7 cellular contexts compared by ENCODE assay signal in genomic region chr2:10442470-10443126, GRCh38. TPM values are rescaled to one million over a fixed set of nuclear protein-coding genes. Genes with fewer than 3 reads are reported as not detected.
DNase-seq lines count a peak whose midpoint lies in the region; ATAC-seq, FAIRE-seq and TF ChIP-seq lines count a peak whose summit lies in the region.
"Not testable (repeated sequence)": the region's sequence is repeated elsewhere in the genome, so short reads cannot be mapped to it uniquely, and the experiment has no call there.

No MANE protein-coding gene starts in this region.

- not testable (repeated sequence) for TF ChIP-seq POLR2A in K562 (conservative IDR thresholded peaks at IDR 0.05)

- ATAC-seq in activated CD8-positive, alpha-beta T cell treated with anti-CD3 and anti-CD28 coated beads for 36 hours; K562; stimulated activated naive CD8-positive, alpha-beta T cell treated with anti-CD3 and anti-CD28 coated beads, Interleukin-15, amount 100 ng/mL, for 72 hours: not testable (repeated sequence)

- H3K9me2 ChIP-seq in Loucy (replicated peaks; ENCODE audit: low read depth, low read length) = not testable (repeated sequence)

- intact Hi-C loops in Caco-2 (cut with micrococcal nuclease; ENCODE audit: unreplicated experiment); activated CD8-positive, alpha-beta T cell treated with anti-CD3 and anti-CD28 coated beads for 36 hours (cut with micrococcal nuclease); K562 (cut with micrococcal nuclease): not testable (repeated sequence)

- not testable (repeated sequence) for H3K9me1 ChIP-seq in K562 (ENCODE audit: control insufficient read depth, insufficient read depth, low read length)

- H3K4me1 ChIP-seq in Caco-2 (peaks cover 13% of the 10 kb centered on the region; the same call in 1 of the 2 replicates), Loucy (ENCODE audit: insufficient read depth, low read length, poor library complexity, severe bottlenecking) (peaks cover 30% of the 10 kb centered on the region)
- H3K4me1 ChIP-seq in K562 (replicated peaks in 1 of 2; ENCODE audit: control insufficient read depth in 2 of 2, insufficient read depth in 2 of 2, low read length in 2 of 2) = not testable (repeated sequence)

- H3K4me1 Mint-ChIP-seq in Caco-2 (ENCODE audit: low read depth, unreplicated experiment) = not testable (repeated sequence)
- peaks cover 48% of the 10 kb centered on the region for H3K4me1 Mint-ChIP-seq in activated CD8-positive, alpha-beta T cell treated with anti-CD3 and anti-CD28 coated beads for 36 hours (ENCODE audit: low read depth)
- H3K4me1 Mint-ChIP-seq in activated naive CD4-positive, alpha-beta T cell treated with anti-CD3 and anti-CD28 coated beads, Interleukin-2, amount 50 U/mL, for 24 hours = peaks cover 41% of the 10 kb centered on the region
- H3K4me1 Mint-ChIP-seq in nephron progenitor cell = peaks cover 20% of the 10 kb centered on the region
- peaks cover 57% of the 10 kb centered on the region for H3K4me1 Mint-ChIP-seq in stimulated activated naive CD8-positive, alpha-beta T cell treated with anti-CD3 and anti-CD28 coated beads, Interleukin-15, amount 100 ng/mL, for 72 hours

- not testable (repeated sequence) for H3F3A ChIP-seq in Loucy (ENCODE audit: low read depth)

- DNase-seq in Caco-2; activated CD8-positive, alpha-beta T cell treated with anti-CD3 and anti-CD28 coated beads for 36 hours; K562 (ENCODE audit: extremely low read depth in 1 of 4, low spot score in 3 of 4); nephron progenitor cell; stimulated activated naive CD8-positive, alpha-beta T cell treated with anti-CD3 and anti-CD28 coated beads, Interleukin-15, amount 100 ng/mL, for 72 hours: not testable (repeated sequence)

- 85% methylated on average over 2 of the region's 2 CpGs for WGBS in K562 (ENCODE audit: insufficient coverage, low coverage, missing lambda C conversion rate)

- peaks cover 16% of the 10 kb centered on the region for H3K36me3 ChIP-seq in Caco-2 (ENCODE audit: control insufficient read depth, insufficient read depth, low read length)
- peaks cover 61% of the 10 kb centered on the region for H3K36me3 ChIP-seq in Loucy (ENCODE audit: insufficient read depth, low read length)
- H3K36me3 ChIP-seq in K562 (ENCODE audit: control insufficient read depth, insufficient read depth, low read length) = peaks cover 82% of the 10 kb centered on the region

- H3K36me3 Mint-ChIP-seq in Caco-2 (ENCODE audit: insufficient read depth, unreplicated experiment) = peaks cover 93% of the 10 kb centered on the region
- H3K36me3 Mint-ChIP-seq in activated CD8-positive, alpha-beta T cell treated with anti-CD3 and anti-CD28 coated beads for 36 hours (ENCODE audit: low read depth) = peaks cover 62% of the 10 kb centered on the region
- peaks cover 32% of the 10 kb centered on the region for H3K36me3 Mint-ChIP-seq in activated naive CD4-positive, alpha-beta T cell treated with anti-CD3 and anti-CD28 coated beads, Interleukin-2, amount 50 U/mL, for 24 hours
- peaks cover 54% of the 10 kb centered on the region for H3K36me3 Mint-ChIP-seq in nephron progenitor cell (ENCODE audit: low read depth)

- FAIRE-seq in K562 (lab: Jason Lieb, UNC) = not testable (repeated sequence)

- H3K4me2 ChIP-seq in Loucy (ENCODE audit: low read depth, low read length, poor library complexity, severe bottlenecking) = peak overlapping the region; percentile 100
- not testable (repeated sequence) for H3K4me2 ChIP-seq in K562 (ENCODE audit: insufficient read depth, low read length)

- CTCF ChIA-PET in Caco-2 (lab: Charles Lee); K562 (lab: Yijun Ruan, JAX; ENCODE audit: low intra/inter-chr PET ratio): not testable (repeated sequence)
- CTCF ChIA-PET in activated CD8-positive, alpha-beta T cell treated with anti-CD3 and anti-CD28 coated beads for 36 hours (lab: Charles Lee) = interaction anchor here (1.4 to 1.6 kb wide), 2 partner anchors 10 to 33 kb away, joined by 3 to 4 read pairs; no protein-coding TSS in a partner anchor

- H3K79me2 ChIP-seq in Loucy (ENCODE audit: insufficient read depth, low read length) = peaks cover 49% of the 10 kb centered on the region
- peaks cover 48% of the 10 kb centered on the region for H3K79me2 ChIP-seq in K562 (ENCODE audit: control insufficient read depth, insufficient read depth, low read length)

- POLR2A ChIA-PET in Caco-2 (lab: Charles Lee); activated CD8-positive, alpha-beta T cell treated with anti-CD3 and anti-CD28 coated beads for 36 hours (lab: Charles Lee); K562 (lab: Yijun Ruan, JAX): not testable (repeated sequence)

- not testable (repeated sequence) for BruUV-seq in Caco-2 (replicated peaks; lab: Mats Ljungman, UMichigan); K562 (replicated peaks; lab: Mats Ljungman, UMichigan)

- H3K9me3 ChIP-seq in Caco-2; Loucy (ENCODE audit: insufficient read depth, low read depth, low read length); K562 (replicated peaks; ENCODE audit: control insufficient read depth, insufficient read depth, low read depth, low read length): not testable (repeated sequence)

- H2AFZ ChIP-seq in Loucy (ENCODE audit: low read length); K562 (ENCODE audit: low read depth, low read length): not testable (repeated sequence)

- not testable (repeated sequence) for TF ChIP-seq EP300 in K562 (IDR thresholded peaks at IDR 0.05; ENCODE audit: low read length)

- not testable (repeated sequence) for H3K27ac ChIP-seq in K562 (ENCODE audit: extremely low read depth, low read depth, low read length)

- not testable (repeated sequence) for H3K4me3 ChIP-seq in Caco-2 (ENCODE audit: low read depth, low read length); Loucy (ENCODE audit: low read length, poor library complexity, severe bottlenecking); K562

- not testable (repeated sequence) for TF ChIP-seq CTCF in Caco-2 (IDR thresholded peaks at IDR 0.05; ENCODE audit: insufficient read depth in 1 of 2, low read depth in 1 of 2, low read length in 1 of 2, severe bottlenecking in 1 of 2, unreplicated experiment in 1 of 2); Loucy (conservative IDR thresholded peaks at IDR 0.05; ENCODE audit: low read length); activated CD8-positive, alpha-beta T cell treated with anti-CD3 and anti-CD28 coated beads for 36 hours (IDR thresholded peaks at IDR 0.05); K562 (IDR thresholded peaks at IDR 0.05 in 2 of 3, conservative IDR thresholded peaks at IDR 0.05 in 1 of 3; ENCODE audit: insufficient read depth in 2 of 3, low read depth in 1 of 3, low read length in 3 of 3); nephron progenitor cell (IDR thresholded peaks at IDR 0.05)

- H3K27me3 Mint-ChIP-seq in Caco-2 (ENCODE audit: insufficient read depth, unreplicated experiment); activated CD8-positive, alpha-beta T cell treated with anti-CD3 and anti-CD28 coated beads for 36 hours; activated naive CD4-positive, alpha-beta T cell treated with anti-CD3 and anti-CD28 coated beads, Interleukin-2, amount 50 U/mL, for 24 hours; nephron progenitor cell (ENCODE audit: low read depth, poor library complexity); stimulated activated naive CD8-positive, alpha-beta T cell treated with anti-CD3 and anti-CD28 coated beads, Interleukin-15, amount 100 ng/mL, for 72 hours: not testable (repeated sequence)

- H3K27ac Mint-ChIP-seq in Caco-2 (ENCODE audit: unreplicated experiment) (peak overlapping the region; percentile 15), nephron progenitor cell (peak overlapping the region; percentile 27)
- peak overlapping the region; percentile 89 for H3K27ac Mint-ChIP-seq in activated CD8-positive, alpha-beta T cell treated with anti-CD3 and anti-CD28 coated beads for 36 hours
- peak overlapping the region; percentile 95 for H3K27ac Mint-ChIP-seq in activated naive CD4-positive, alpha-beta T cell treated with anti-CD3 and anti-CD28 coated beads, Interleukin-2, amount 50 U/mL, for 24 hours
- H3K27ac Mint-ChIP-seq in stimulated activated naive CD8-positive, alpha-beta T cell treated with anti-CD3 and anti-CD28 coated beads, Interleukin-15, amount 100 ng/mL, for 72 hours = peak overlapping the region; percentile 63 to 90

- H3K9ac ChIP-seq in Loucy (ENCODE audit: low read depth, low read length, poor library complexity, severe bottlenecking); K562 (ENCODE audit: insufficient read depth in 1 of 2, low read depth in 2 of 2, low read length in 2 of 2): not testable (repeated sequence)

- H3K27me3 ChIP-seq in Caco-2 (replicated peaks; ENCODE audit: control insufficient read depth, insufficient read depth, low read length); Loucy (ENCODE audit: insufficient read depth, low read length, poor library complexity, severe bottlenecking); K562 (ENCODE audit: control insufficient read depth in 2 of 2, insufficient read depth in 2 of 2, low read length in 2 of 2): not testable (repeated sequence)

- H4K20me1 ChIP-seq in Loucy (ENCODE audit: insufficient read depth, low read length, poor library complexity, severe bottlenecking) (peaks cover 53% of the 10 kb centered on the region), K562 (replicated peaks; ENCODE audit: control insufficient read depth, insufficient read depth, low read length) (peaks cover 50% of the 10 kb centered on the region)

- in situ Hi-C loops in K562 (cut with MboI) = not testable (repeated sequence)

- TF ChIP-seq RAD21 in K562 (CRISPR knock-in tag; conservative IDR thresholded peaks at IDR 0.05 in 1 of 2, IDR thresholded peaks at IDR 0.05 in 1 of 2) = not testable (repeated sequence)

- not testable (repeated sequence) for H3K9me3 Mint-ChIP-seq in Caco-2 (ENCODE audit: unreplicated experiment); activated CD8-positive, alpha-beta T cell treated with anti-CD3 and anti-CD28 coated beads for 36 hours; activated naive CD4-positive, alpha-beta T cell treated with anti-CD3 and anti-CD28 coated beads, Interleukin-2, amount 50 U/mL, for 24 hours; nephron progenitor cell; stimulated activated naive CD8-positive, alpha-beta T cell treated with anti-CD3 and anti-CD28 coated beads, Interleukin-15, amount 100 ng/mL, for 72 hours

- not testable (repeated sequence) for H3K4me3 Mint-ChIP-seq in Caco-2 (ENCODE audit: unreplicated experiment); activated CD8-positive, alpha-beta T cell treated with anti-CD3 and anti-CD28 coated beads for 36 hours; nephron progenitor cell
- H3K4me3 Mint-ChIP-seq in activated naive CD4-positive, alpha-beta T cell treated with anti-CD3 and anti-CD28 coated beads, Interleukin-2, amount 50 U/mL, for 24 hours = peak overlapping the region; percentile 72
- H3K4me3 Mint-ChIP-seq in stimulated activated naive CD8-positive, alpha-beta T cell treated with anti-CD3 and anti-CD28 coated beads, Interleukin-15, amount 100 ng/mL, for 72 hours = peak overlapping the region in 1 of 2 donors; percentile 15

RNA-seq across cellular contexts. Expression of gene ODC1, which starts 5.5 kb away (rescaled TPM):
- 277 and 285 TPM in 2 replicates for total RNA-seq in Caco-2 (2022)
- 100 to 1,000 TPM; 180 to 181 TPM for total RNA-seq in activated CD8-positive, alpha-beta T cell treated with anti-CD3 and anti-CD28 coated beads for 36 hours
- 99.9 and 124 TPM in 2 replicates for total RNA-seq in K562 (2011; cell fraction: chromatin; rRNA removed; ENCODE audit: low replicate concordance)
- total RNA-seq in K562 (2011; cell fraction: nucleolus; rRNA removed) = 80.3 and 83.7 TPM in 2 replicates
- total RNA-seq in K562 (2011; cell fraction: nucleoplasm; rRNA removed) = 115 and 142 TPM in 2 replicates
- total RNA-seq in K562 (2014; rRNA removed) = 392 and 447 TPM in 2 replicates
- 525 and 551 TPM in 2 replicates for total RNA-seq in K562 (2014; rRNA removed; fragmentation: Illumina TruSeq; extraction: Trizol)
- 512 and 539 TPM in 2 replicates for total RNA-seq in K562 (2015; rRNA removed; fragmentation: Illumina TruSeq; extraction: Trizol)
- total RNA-seq in K562 (2021) = 379 and 398 TPM in 2 replicates
- polyA plus RNA-seq in K562 (2011; rRNA removed) = 368 and 563 TPM in 2 replicates
- polyA plus RNA-seq in K562 (2011; cell fraction: cytosol; rRNA removed) = 282 and 395 TPM in 2 replicates
- polyA plus RNA-seq in K562 (2011; cell fraction: nucleus; rRNA removed) = 190 and 232 TPM in 2 replicates
- polyA plus RNA-seq in K562 (2012) = 213 and 358 TPM in 2 replicates
- 473 and 553 TPM in 2 replicates for polyA plus RNA-seq in K562 (2014; fragmentation: Illumina TruSeq; extraction: Trizol)
- 100 to 1,000 TPM; 142 to 169 TPM for polyA plus RNA-seq in K562 (2014; fragmentation: Nextera tagmentation; extraction: Ambion mirVana)
- polyA plus RNA-seq in K562 (2014; rRNA removed) = 457 and 488 TPM in 2 replicates
- polyA minus RNA-seq in K562 (2011; rRNA and poly(A)+ RNA removed) = 600 and 763 TPM in 2 replicates
- polyA minus RNA-seq in K562 (2011; cell fraction: cytosol; rRNA and poly(A)+ RNA removed) = 138 and 222 TPM in 2 replicates
- polyA minus RNA-seq in K562 (2011; cell fraction: nucleus; rRNA and poly(A)+ RNA removed) = 41.1 and 78.2 TPM in 2 replicates

Comparison
In these comparisons a context has a peak if more than half of its experiments do, and no peak if none do; other contexts are left out.
1. H3K27ac Mint-ChIP-seq: peak in every context shown above with its lines; median percentile 95 in activated naive CD4-positive, alpha-beta T cell treated with anti-CD3 and anti-CD28 coated beads, Interleukin-2, amount 50 U/mL, for 24 hours; 89 in activated CD8-positive, alpha-beta T cell treated with anti-CD3 and anti-CD28 coated beads for 36 hours; 76 in stimulated activated naive CD8-positive, alpha-beta T cell treated with anti-CD3 and anti-CD28 coated beads, Interleukin-15, amount 100 ng/mL, for 72 hours; 27 in nephron progenitor cell; 15 in Caco-2.